Comparison of ENCODE assay signal across 32 cellular contexts in genomic region chr4:78083035-78083434, GRCh38. TPM values are rescaled to one million over a fixed set of nuclear protein-coding genes. Genes with fewer than 3 reads are reported as not detected.
"Had no signal": no experiment of that assay in that cellular context is flagged by ENCODE, and none has a peak within 500 bp of the region (broad histone marks: within the 10 kb centered on the region; RNA-seq: fewer than 3 reads in every experiment).

No MANE protein-coding gene starts in this region.

- FAIRE-seq: bronchial epithelial cell, TTC549 had no signal

- H3K4me1 ChIP-seq: ascending aorta had no signal

- H3K36me3 ChIP-seq: ascending aorta, cardiac muscle cell, WERI-Rb-1 had no signal

- H3K9me3 ChIP-seq: ascending aorta had no signal

- DNase-seq: activated B cell treated with CpG ODN at 0.5 μM for 24 hours; activated CD4-positive, alpha-beta memory T cell treated with anti-CD3 and anti-CD28 coated beads, Interleukin-2, amount 10 ng/mL, durations not matched to agents 7 days and 5 days; activated CD4-positive, alpha-beta T cell treated with anti-CD3 and anti-CD28 coated beads for 4 hours; activated CD4-positive, alpha-beta T cell treated with anti-CD3 and anti-CD28 coated beads, Interleukin-2, amount 10 ng/mL, durations not matched to agents 24 days and 14 days; activated CD4-positive, alpha-beta T cell treated with anti-CD3 and anti-CD28 coated beads, Interleukin-2, amount 50 U/mL, for 1 hour; activated CD4-positive, alpha-beta T cell treated with anti-CD3 and anti-CD28 coated beads, Interleukin-2, amount 50 U/mL, for 4 hours; activated CD4-positive, CD25-positive, alpha-beta regulatory T cell treated with anti-CD3 and anti-CD28 coated beads, Interleukin-2, amount 50 U/mL, for 72 hours; activated CD8-positive, alpha-beta memory T cell treated with anti-CD3 and anti-CD28 coated beads for 24 hours; activated CD8-positive, alpha-beta memory T cell treated with anti-CD3 and anti-CD28 coated beads, Interleukin-2, amount 10 ng/mL, durations not matched to agents 7 days and 5 days; activated CD8-positive, alpha-beta memory T cell treated with anti-CD3 and anti-CD28 coated beads, Interleukin-2, amount 50 U/mL, for 48 hours; activated CD8-positive, alpha-beta T cell treated with anti-CD3 and anti-CD28 coated beads, Interleukin-2, amount 10 ng/mL, durations not matched to agents 7 days and 5 days; activated effector memory CD4-positive, alpha-beta T cell treated with Interleukin-2 at 50 U/mL for 16 hours; activated gamma-delta T cell; activated naive CD4-positive, alpha-beta T cell treated with anti-CD3 and anti-CD28 coated beads, Interleukin-2, amount 10 ng/mL, durations not matched to agents 7 days and 5 days; activated naive CD4-positive, alpha-beta T cell treated with Interleukin-2 at 50 U/mL for 16 hours; activated naive CD8-positive, alpha-beta T cell treated with anti-CD3 and anti-CD28 coated beads, Interleukin-2, amount 10 ng/mL, durations not matched to agents 7 days and 5 days; activated naive CD8-positive, alpha-beta T cell treated with anti-CD3 and anti-CD28 coated beads, Interleukin-2, amount 50 U/mL, for 24 hours; activated T-cell treated with anti-CD3 and anti-CD28 coated beads, Interleukin-2, amount 50 U/mL, for 24 hours; activated T-cell treated with anti-CD3 and anti-CD28 coated beads, Interleukin-2, amount 50 U/mL, for 48 hours; amygdala; anterior cingulate cortex; caudate nucleus; cerebellar nuclear complex; T-helper 1 cell; T-helper 2 cell; T-helper 9 cell; WERI-Rb-1 had no signal

- H3K4me3 ChIP-seq: ascending aorta, cardiac muscle cell had no signal

- ATAC-seq: activated CD8-positive, alpha-beta memory T cell treated with anti-CD3 and anti-CD28 coated beads, Interleukin-2, amount 10 ng/mL, durations not matched to agents 7 days and 5 days; activated CD8-positive, alpha-beta T cell treated with anti-CD3 and anti-CD28 coated beads, Interleukin-2, amount 10 ng/mL, durations not matched to agents 7 days and 5 days; activated naive CD8-positive, alpha-beta T cell treated with anti-CD3 and anti-CD28 coated beads, Interleukin-2, amount 50 U/mL, for 24 hours had no signal

- H3K27ac ChIP-seq: ascending aorta, cardiac muscle cell, WERI-Rb-1 had no signal

- H3K27me3 ChIP-seq: ascending aorta, cardiac muscle cell had no signal

RNA-seq across cellular contexts. Expression of gene FRAS1, which starts 25.9 kb away (rescaled TPM):
- total RNA-seq: activated B cell treated with CpG ODN at 0.5 μM for 24 hours; activated CD4-positive, alpha-beta memory T cell treated with anti-CD3 and anti-CD28 coated beads, Interleukin-2, amount 10 ng/mL, durations not matched to agents 7 days and 5 days; activated CD4-positive, alpha-beta T cell treated with anti-CD3 and anti-CD28 coated beads, Interleukin-2, amount 10 ng/mL, durations not matched to agents 24 days and 14 days; activated T-helper 2 cell treated with anti-CD3 and anti-CD28 coated beads, Interferon-gamma antibody, Interleukin-2, Interleukin-4, amounts not matched to agents 10 μg/mL and 5 μg/mL and 100 μg/mL, durations not matched to agents 14 hours and 24 hours and 36 hours had no signal
